8 cellular contexts compared by ENCODE assay signal in genomic region chr1:227728892-227729143, GRCh38. TPM values are rescaled to one million over a fixed set of nuclear protein-coding genes. Genes with fewer than 3 reads are reported as not detected.
A peak's percentile ranks its signal among the peaks of the same experiment; 100 is the strongest.
DNase-seq lines count a peak whose midpoint lies in the region; ATAC-seq and TF ChIP-seq lines count a peak whose summit lies in the region.

No MANE protein-coding gene starts in this region.

- ATAC-seq in GM19463 (IDR thresholded peaks at IDR 0.05; ENCODE audit: unreplicated experiment) = peak; percentile 6
- peak; percentile 24 for ATAC-seq in SK-N-SH treated with all-trans-retinoic acid at 6 μM for 48 hours
- ATAC-seq in sciatic nerve = peak; percentile 27

- in situ Hi-C loops in GM13977 (cut with MboI; ENCODE audit: low pct_unique_long_range_greater_than_20kb, low sequenced_read_pairs, unreplicated experiment) = no loop called here

- peak in 27 of 42 donors; percentile 34 to 74 (median 56) for DNase-seq in head of caudate nucleus
- no peak for DNase-seq in sciatic nerve (ENCODE audit: low spot score)
- DNase-seq in AML-193 (lab: John Stamatoyannopoulos, UW) = no peak
- no peak for DNase-seq in NCI-H2107 treated with DMSO at 0.1 percent for 48 hours (lab: John Stamatoyannopoulos, UW; ENCODE audit: unreplicated experiment)
- no peak for DNase-seq in NCI-H226
- DNase-seq in GM13977 (ENCODE audit: low spot score) = no peak

- TF ChIP-seq CTCF in GM13977 (IDR thresholded peaks at IDR 0.05; ENCODE audit: extremely low read depth, insufficient read depth, missing control alignments) = no peak

- intact Hi-C loops in head of caudate nucleus (cut with DNase I) (no loop called here), sciatic nerve (cut with DNase I) (no loop called here)

TF ChIP-seq in SK-N-SH treated with all-trans-retinoic acid at 6 μM for 48 hours, 23 proteins besides CTCF, POLR2A, EP300 and RAD21:
- no peak for TF ChIP-seq CSDC2 (CRISPR knock-in tag; IDR thresholded peaks at IDR 0.05)
- TF ChIP-seq ESRRG (CRISPR knock-in tag; IDR thresholded peaks at IDR 0.05) = no peak
- TF ChIP-seq POU6F1 (CRISPR knock-in tag; IDR thresholded peaks at IDR 0.05; ENCODE audit: borderline replicate concordance, low read depth) = no peak
- TF ChIP-seq TOX (CRISPR knock-in tag; IDR thresholded peaks at IDR 0.05; ENCODE audit: borderline replicate concordance) = no peak
- TF ChIP-seq BACH2 (CRISPR knock-in tag; IDR thresholded peaks at IDR 0.05; ENCODE audit: borderline replicate concordance) = no peak
- TF ChIP-seq ZNF8 (CRISPR knock-in tag; IDR thresholded peaks at IDR 0.05) = no peak
- TF ChIP-seq TCF4 (CRISPR knock-in tag; IDR thresholded peaks at IDR 0.05; ENCODE audit: borderline replicate concordance) = no peak
- TF ChIP-seq TSHZ2 (CRISPR knock-in tag; IDR thresholded peaks at IDR 0.05) = no peak

RNA-seq across cellular contexts. Expression of gene JMJD4, which starts 6.3 kb away (rescaled TPM):
- 13.4 TPM for total RNA-seq in sciatic nerve

RNA-seq across cellular contexts. Expression of gene SNAP47, which starts 6.4 kb away (rescaled TPM):
- total RNA-seq in sciatic nerve = 32.3 TPM

Comparison
In these comparisons a context has a peak if more than half of its experiments do, and no peak if none do; other contexts are left out.
1. DNase-seq: peak in head of caudate nucleus (27 of 42); none in sciatic nerve (single experiment), AML-193 (0 of 2), NCI-H2107 treated with DMSO at 0.1 percent for 48 hours (single experiment), NCI-H226 (single experiment) and GM13977 (single experiment).
2. Peak in every context shown above with its lines, with median percentiles within 50 percentile points of each other: ATAC-seq.